Comparison of ENCODE assay signal across 8 cellular contexts in the genomic region with DNA sequence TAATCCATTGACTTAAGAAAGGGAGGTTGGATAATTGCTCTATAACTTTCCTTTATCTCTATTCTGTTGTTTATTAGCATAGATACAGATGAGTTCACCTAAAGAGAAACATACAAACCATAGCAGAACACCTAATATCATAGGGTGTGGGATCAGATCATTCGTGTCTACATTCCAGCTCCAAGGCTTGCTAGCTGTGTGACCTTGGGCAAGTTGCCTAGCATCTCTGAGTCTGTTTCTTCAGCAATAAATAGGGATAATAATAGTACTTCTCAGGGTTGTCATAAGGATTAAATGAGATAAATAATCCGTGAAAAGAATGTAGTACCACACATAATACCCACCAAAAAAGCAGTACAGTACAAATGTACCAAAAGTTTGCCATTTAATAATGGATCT.
DNase-seq lines count a peak whose midpoint lies in the region; ATAC-seq and TF ChIP-seq lines count a peak whose summit lies in the region.

No MANE protein-coding gene starts in this region.

- peak overlapping the region; percentile 3 to 92 (median 72) for H3K27ac ChIP-seq in heart right ventricle
- peak overlapping the region; percentile 85 for H3K27ac ChIP-seq in duodenal mucosa (ENCODE audit: low read depth, low read length)
- H3K27ac ChIP-seq in uterus: peak overlapping the region; percentile 77 to 98

- H3K27ac Mint-ChIP-seq in natural killer cell treated with Interleukin-12 subunit alpha and Interleukin-12 subunit beta and Interleukin-15 and Interleukin-18, amount 100 ng/mL, for 72 hours: peak overlapping the region; percentile 90 to 95

- no peak for ATAC-seq in heart right ventricle
- ATAC-seq in Right ventricle myocardium superior (ENCODE audit: poor library complexity): no peak
- no peak for ATAC-seq in natural killer cell treated with Interleukin-12 subunit alpha and Interleukin-12 subunit beta and Interleukin-15 and Interleukin-18, amount 100 ng/mL, for 72 hours

- no peak for TF ChIP-seq POLR2A in uterus (IDR thresholded peaks at IDR 0.05)

- H3K9ac ChIP-seq in duodenal mucosa (ENCODE audit: low read depth in 1 of 2, low read length in 2 of 2): peak overlapping the region; percentile 41 to 49

- POLR2A ChIA-PET in GM10248 (lab: Yijun Ruan, JAX): no interaction called here

- DNase-seq in heart right ventricle: no peak
- no peak for DNase-seq in Right ventricle myocardium superior
- DNase-seq in natural killer cell treated with Interleukin-12 subunit alpha and Interleukin-12 subunit beta and Interleukin-15 and Interleukin-18, amount 100 ng/mL, for 72 hours (ENCODE audit: low spot score): no peak
- DNase-seq in uterus: no peak
- DNase-seq in A172 (ENCODE audit: low spot score): no peak
- DNase-seq in activated CD8-positive, alpha-beta memory T cell treated with anti-CD3 and anti-CD28 coated beads, Interleukin-2, amount 50 U/mL, for 48 hours: no peak
- no peak for DNase-seq in GM10248 (ENCODE audit: extremely low spot score)

- intact Hi-C loops in heart right ventricle (cut with DNase I): loop anchor here in 2 of 10 donors (10.0 kb wide), 1 partner anchor 133 kb away; a partner anchor contains a TSS
- intact Hi-C loops in Right ventricle myocardium superior (cut with DNase I): loop anchor here (10.0 kb wide), 1 partner anchor 133 kb away; a partner anchor contains a TSS
- intact Hi-C loops in uterus (cut with DNase I; ENCODE audit: low total_unique reads): no loop called here

- H3K9me3 ChIP-seq in heart right ventricle: no peaks in the 10 kb centered on the region
- H3K9me3 ChIP-seq in duodenal mucosa (ENCODE audit: control insufficient read depth in 1 of 2, low read length in 2 of 2): no peaks in the 10 kb centered on the region
- no peaks in the 10 kb centered on the region for H3K9me3 ChIP-seq in uterus

- H3K4me1 Mint-ChIP-seq in natural killer cell treated with Interleukin-12 subunit alpha and Interleukin-12 subunit beta and Interleukin-15 and Interleukin-18, amount 100 ng/mL, for 72 hours (ENCODE audit: low read depth in 2 of 2): peaks cover 62 to 80% of the 10 kb centered on the region in 2 donors

- WGBS in heart right ventricle, 2 donors: 47 to 57% methylated on average over 2 of the region's 2 CpGs

- H3K4me3 Mint-ChIP-seq in natural killer cell treated with Interleukin-12 subunit alpha and Interleukin-12 subunit beta and Interleukin-15 and Interleukin-18, amount 100 ng/mL, for 72 hours: peak overlapping the region; percentile 82

- no peaks in the 10 kb centered on the region for H3K27me3 ChIP-seq in heart right ventricle
- no peaks in the 10 kb centered on the region for H3K27me3 ChIP-seq in duodenal mucosa (ENCODE audit: control insufficient read depth in 1 of 2, insufficient read depth in 2 of 2, low read length in 2 of 2)
- H3K27me3 ChIP-seq in uterus: no peaks in the 10 kb centered on the region

- H3K4me1 ChIP-seq in heart right ventricle (peaks cover 16 to 68% (median 51%) of the 10 kb centered on the region in 9 donors), duodenal mucosa (ENCODE audit: control insufficient read depth in 1 of 2, insufficient read depth in 2 of 2, low read length in 2 of 2) (peaks cover 50 to 52% of the 10 kb centered on the region in 2 donors), uterus (peaks cover 16 to 21% of the 10 kb centered on the region in 2 donors)

- H3K9me3 Mint-ChIP-seq in natural killer cell treated with Interleukin-12 subunit alpha and Interleukin-12 subunit beta and Interleukin-15 and Interleukin-18, amount 100 ng/mL, for 72 hours: peaks cover 3% of the 10 kb centered on the region

- H3K4me3 ChIP-seq in heart right ventricle (peak overlapping the region in 1 of 10 donors; percentile 27), duodenal mucosa (ENCODE audit: low read depth in 1 of 2, low read length in 2 of 2) (peak overlapping the region in 1 of 2 donors; percentile 2), uterus (no peak overlapping the region)

- CTCF ChIA-PET in GM10248 (lab: Yijun Ruan, JAX): interaction anchor here (1.2 to 4.6 kb wide), 3 partner anchors 12 to 28 kb away, joined by 3 to 27 read pairs (median 5); no protein-coding TSS in a partner anchor

- H3K36me3 Mint-ChIP-seq in natural killer cell treated with Interleukin-12 subunit alpha and Interleukin-12 subunit beta and Interleukin-15 and Interleukin-18, amount 100 ng/mL, for 72 hours: no peaks in the 10 kb centered on the region

- H3K27me3 Mint-ChIP-seq in natural killer cell treated with Interleukin-12 subunit alpha and Interleukin-12 subunit beta and Interleukin-15 and Interleukin-18, amount 100 ng/mL, for 72 hours: no peaks in the 10 kb centered on the region

- H3K36me3 ChIP-seq in heart right ventricle (peaks cover 0 to 3% (median 0%) of the 10 kb centered on the region in 9 donors), duodenal mucosa (ENCODE audit: control insufficient read depth in 1 of 2, insufficient read depth in 2 of 2, low read length in 2 of 2) (no peaks in the 10 kb centered on the region), uterus (no peaks in the 10 kb centered on the region)

- TF ChIP-seq CTCF in heart right ventricle (IDR thresholded peaks at IDR 0.05) (no peak), uterus (IDR thresholded peaks at IDR 0.05) (no peak), GM10248 (IDR thresholded peaks at IDR 0.05; ENCODE audit: control extremely low read depth, extremely low read depth, low read depth, missing control alignments) (no peak)
